7 cellular contexts compared by ENCODE assay signal in genomic region chr15:97961067-97961954, GRCh38. TPM values are rescaled to one million over a fixed set of nuclear protein-coding genes. Genes with fewer than 3 reads are reported as not detected.
A peak's percentile ranks its signal among the peaks of the same experiment; 100 is the strongest.
DNase-seq lines count a peak whose midpoint lies in the region; ATAC-seq, FAIRE-seq and TF ChIP-seq lines count a peak whose summit lies in the region.

No MANE protein-coding gene starts in this region.

- H3K27me3 ChIP-seq in NT2/D1 (ENCODE audit: insufficient read depth, insufficient read length) (peaks cover 17% of the 10 kb centered on the region), breast epithelium (no peaks in the 10 kb centered on the region)

- DNase-seq in NT2/D1 (ENCODE audit: low read depth, low spot score) (no peak), breast epithelium (ENCODE audit: low spot score in 2 of 2) (peak; percentile 24 to 54), iPS-NIHi7 (ENCODE audit: extremely low spot score) (peak; percentile 38), skeletal muscle cell (ENCODE audit: low read depth) (no peak), H54 (ENCODE audit: insufficient read length, low spot score) (no peak), NCI-H345 (lab: John Stamatoyannopoulos, UW) (no peak)

- no peaks in the 10 kb centered on the region for H3K36me3 ChIP-seq in NT2/D1 (ENCODE audit: insufficient read depth, insufficient read length, low read length)
- no peaks in the 10 kb centered on the region for H3K36me3 ChIP-seq in breast epithelium

- H3K9ac ChIP-seq in NT2/D1 (ENCODE audit: insufficient read length, low read depth), result peak overlapping the region; percentile 74

- H3K9me3 ChIP-seq in NT2/D1 (ENCODE audit: insufficient read depth, low read length), result no peaks in the 10 kb centered on the region
- H3K9me3 ChIP-seq in breast epithelium, result no peaks in the 10 kb centered on the region

- no peak for TF ChIP-seq CTCF in breast epithelium (IDR thresholded peaks at IDR 0.05)

- intact Hi-C loops in breast epithelium (cut with DNase I; ENCODE audit: low total_unique reads), result no loop called here

- no peak for FAIRE-seq in H54 (lab: Jason Lieb, UNC)

- H3K4me1 ChIP-seq in NT2/D1 (ENCODE audit: insufficient read depth, insufficient read length) (no peaks in the 10 kb centered on the region), breast epithelium (peaks cover 0 to 5% of the 10 kb centered on the region in 2 donors)

- peak overlapping the region; percentile 87 to 94 for H3K27ac ChIP-seq in breast epithelium

- peak; percentile 2 for ATAC-seq in GM18505 (IDR thresholded peaks at IDR 0.05; ENCODE audit: unreplicated experiment)

- TF ChIP-seq POLR2A in GM18505 (IDR thresholded peaks at IDR 0.05; ENCODE audit: borderline replicate concordance, extremely low read depth, insufficient read depth, insufficient read length) (no peak), breast epithelium (IDR thresholded peaks at IDR 0.05) (no peak), H54 (IDR thresholded peaks at IDR 0.05; ENCODE audit: low read depth, low read length) (no peak)

- H3K4me3 ChIP-seq in NT2/D1 (ENCODE audit: insufficient read length, low read depth) (peak overlapping the region; percentile 70), breast epithelium (peak overlapping the region; percentile 82 to 93 (median 84)), skeletal muscle cell (ENCODE audit: low read depth, low read length) (peak overlapping the region; percentile 87)

RNA-seq across cellular contexts. Expression of gene ARRDC4, which starts 0.8 kb away (rescaled TPM):
- total RNA-seq in breast epithelium, result 10 to 100 TPM; 13.9 to 25.8 (median 20.0) TPM

Comparison
In these comparisons a context has a peak if more than half of its experiments do, and no peak if none do; other contexts are left out.
1. DNase-seq: peak in breast epithelium (2 of 2) and iPS-NIHi7 (single experiment); none in NT2/D1 (single experiment), skeletal muscle cell (single experiment), H54 (single experiment) and NCI-H345 (single experiment).
2. Peak in every context shown above with its lines, with median percentiles within 50 percentile points of each other: H3K4me3 ChIP-seq.